ENCODE assay signal across 14 cellular contexts in genomic region chr2:20538308-20539132, GRCh38.
A peak's percentile ranks its signal among the peaks of the same experiment; 100 is the strongest.
DNase-seq lines count a peak whose midpoint lies in the region; ATAC-seq and TF ChIP-seq lines count a peak whose summit lies in the region.
"Had no signal": no experiment of that assay in that cellular context is flagged by ENCODE, and none has a peak within 500 bp of the region (broad histone marks: within the 10 kb centered on the region; RNA-seq: fewer than 3 reads in every experiment).

No MANE protein-coding gene starts in this region.

- H3K4me3 Mint-ChIP-seq in activated T-helper 17 cell treated with anti-CD3 and anti-CD28 coated beads, Interleukin-2, amount 50 U/mL, for 72 hours = no peak overlapping the region
- H3K4me3 Mint-ChIP-seq in nephron progenitor cell (peak overlapping the region; percentile 39), T-cell (no peak overlapping the region)
- H3K4me3 Mint-ChIP-seq: activated naive CD8-positive, alpha-beta T cell treated with anti-CD3 and anti-CD28 coated beads for 36 hours had no signal

- peaks cover 9% of the 10 kb centered on the region for H3K27me3 Mint-ChIP-seq in activated T-helper 17 cell treated with anti-CD3 and anti-CD28 coated beads, Interleukin-2, amount 50 U/mL, for 72 hours
- H3K27me3 Mint-ChIP-seq in nephron progenitor cell (ENCODE audit: low read depth, poor library complexity) (peaks cover 18% of the 10 kb centered on the region), T-cell (peaks cover 0 to 6% of the 10 kb centered on the region in 2 donors)
- H3K27me3 Mint-ChIP-seq: activated naive CD8-positive, alpha-beta T cell treated with anti-CD3 and anti-CD28 coated beads for 36 hours had no signal

- POLR2A ChIA-PET in T-cell (lab: Charles Lee) = no interaction called here

- DNase-seq in LHCN-M2 (ENCODE audit: low read depth) = peak; percentile 39
- DNase-seq in nephron progenitor cell = no peak
- no peak for DNase-seq in NCI-H748 treated with DMSO at 0.1 percent for 48 hours (lab: John Stamatoyannopoulos, UW)
- DNase-seq in stimulated activated CD8-positive, alpha-beta memory T cell treated with anti-CD3 and anti-CD28 coated beads, Interleukin-4, amount 100 ng/mL, for 48 hours = no peak
- no peak for DNase-seq in T-cell
- DNase-seq: activated naive CD8-positive, alpha-beta T cell treated with anti-CD3 and anti-CD28 coated beads for 36 hours; islet precursor cell; NCI-H1436; upper lobe of left lung had no signal

- H3K27ac ChIP-seq in C4-2B = peak overlapping the region; percentile 8; the same call in 1 of the 2 replicates
- H3K27ac ChIP-seq: cardiac muscle cell, parathyroid adenoma, upper lobe of left lung had no signal

- no peaks in the 10 kb centered on the region for H3K36me3 Mint-ChIP-seq in activated T-helper 17 cell treated with anti-CD3 and anti-CD28 coated beads, Interleukin-2, amount 50 U/mL, for 72 hours (ENCODE audit: low read depth)
- no peaks in the 10 kb centered on the region for H3K36me3 Mint-ChIP-seq in nephron progenitor cell (ENCODE audit: low read depth)
- H3K36me3 Mint-ChIP-seq in T-cell = no peaks in the 10 kb centered on the region
- H3K36me3 Mint-ChIP-seq: activated naive CD8-positive, alpha-beta T cell treated with anti-CD3 and anti-CD28 coated beads for 36 hours had no signal

- no peaks in the 10 kb centered on the region for H3K9me3 Mint-ChIP-seq in activated T-helper 17 cell treated with anti-CD3 and anti-CD28 coated beads, Interleukin-2, amount 50 U/mL, for 72 hours
- H3K9me3 Mint-ChIP-seq in nephron progenitor cell (no peaks in the 10 kb centered on the region), T-cell (no peaks in the 10 kb centered on the region)
- H3K9me3 Mint-ChIP-seq: activated naive CD8-positive, alpha-beta T cell treated with anti-CD3 and anti-CD28 coated beads for 36 hours had no signal

- CTCF ChIA-PET in T-cell (lab: Charles Lee) = no interaction called here

- H3K27ac Mint-ChIP-seq in activated T-helper 17 cell treated with anti-CD3 and anti-CD28 coated beads, Interleukin-2, amount 50 U/mL, for 72 hours = peak overlapping the region; percentile 50
- peak overlapping the region; percentile 95 for H3K27ac Mint-ChIP-seq in nephron progenitor cell
- H3K27ac Mint-ChIP-seq in T-cell = no peak overlapping the region
- H3K27ac Mint-ChIP-seq: activated naive CD8-positive, alpha-beta T cell treated with anti-CD3 and anti-CD28 coated beads for 36 hours had no signal

- TF ChIP-seq CTCF in C4-2B (conservative IDR thresholded peaks at IDR 0.05) (no peak), nephron progenitor cell (IDR thresholded peaks at IDR 0.05) (no peak)

- H3K4me1 Mint-ChIP-seq in activated T-helper 17 cell treated with anti-CD3 and anti-CD28 coated beads, Interleukin-2, amount 50 U/mL, for 72 hours = no peaks in the 10 kb centered on the region
- peaks cover 77% of the 10 kb centered on the region for H3K4me1 Mint-ChIP-seq in nephron progenitor cell
- no peaks in the 10 kb centered on the region for H3K4me1 Mint-ChIP-seq in T-cell
- H3K4me1 Mint-ChIP-seq: activated naive CD8-positive, alpha-beta T cell treated with anti-CD3 and anti-CD28 coated beads for 36 hours had no signal

- ATAC-seq in activated T-helper 17 cell treated with anti-CD3 and anti-CD28 coated beads, Interleukin-2, amount 50 U/mL, for 72 hours (replicated peaks) = peak; percentile 16
- ATAC-seq in HG02610 (IDR thresholded peaks at IDR 0.05; ENCODE audit: unreplicated experiment) = no peak
- no peak for ATAC-seq in T-cell (replicated peaks in 1 of 4)

Comparison
In these comparisons a context has a peak if more than half of its experiments do, and no peak if none do; other contexts are left out.
1. H3K27ac Mint-ChIP-seq: peak in activated T-helper 17 cell treated with anti-CD3 and anti-CD28 coated beads, Interleukin-2, amount 50 U/mL, for 72 hours (single experiment) and nephron progenitor cell (single experiment); none in T-cell (0 of 2).